1 cellular context compared by ENCODE assay signal in genomic region chr17:15630930-15631453, GRCh38. TPM values are rescaled to one million over a fixed set of nuclear protein-coding genes. Genes with fewer than 3 reads are reported as not detected.
"Had no signal": no experiment of that assay in that cellular context is flagged by ENCODE, and none has a peak within 500 bp of the region (broad histone marks: within the 10 kb centered on the region; RNA-seq: fewer than 3 reads in every experiment).

No MANE protein-coding gene starts in this region.

RNA-seq across cellular contexts. Expression of gene FBXW10B, which starts 11.5 kb away (rescaled TPM):
- polyA plus RNA-seq: naive thymus-derived CD8-positive, alpha-beta T cell had no signal
